Comparison of ENCODE assay signal across 8 cellular contexts in genomic region chr16:391885-392335, GRCh38. TPM values are rescaled to one million over a fixed set of nuclear protein-coding genes. Genes with fewer than 3 reads are reported as not detected.
A peak's percentile ranks its signal among the peaks of the same experiment; 100 is the strongest.
DNase-seq lines count a peak whose midpoint lies in the region; ATAC-seq and TF ChIP-seq lines count a peak whose summit lies in the region.

No MANE protein-coding gene starts in this region.

- H3K27ac ChIP-seq in OCI-LY1 (ENCODE audit: low read depth, low read length, poor library complexity, severe bottlenecking) = no peak overlapping the region
- no peak overlapping the region for H3K27ac ChIP-seq in esophagus squamous epithelium
- no peak overlapping the region for H3K27ac ChIP-seq in aorta (ENCODE audit: low read depth in 1 of 2, low read length in 2 of 2)

- H3K9me3 Mint-ChIP-seq in osteocyte (ENCODE audit: unreplicated experiment) = no peaks in the 10 kb centered on the region
- no peaks in the 10 kb centered on the region for H3K9me3 Mint-ChIP-seq in type B pancreatic cell

- no peaks in the 10 kb centered on the region for H3K79me2 ChIP-seq in OCI-LY1 (ENCODE audit: insufficient read depth, low read length)

- H3K4me1 Mint-ChIP-seq in osteocyte (ENCODE audit: unreplicated experiment) (peaks cover 9% of the 10 kb centered on the region), type B pancreatic cell (ENCODE audit: unreplicated experiment) (peaks cover 30% of the 10 kb centered on the region)

- H3K27me3 Mint-ChIP-seq in osteocyte (ENCODE audit: unreplicated experiment) (no peaks in the 10 kb centered on the region), type B pancreatic cell (no peaks in the 10 kb centered on the region)

- no peak overlapping the region for H3K9ac ChIP-seq in OCI-LY1 (ENCODE audit: low read length)

- intact Hi-C loops in esophagus squamous epithelium (cut with DNase I) (loop anchor here (10.0 kb wide), 1 partner anchor 103 kb away; no protein-coding TSS in a partner anchor), aorta (cut with DNase I) (loop anchor here in 1 of 2 donors (10.0 kb wide), 1 partner anchor 273 kb away; the partner anchor contains the start of gene RHOT2)

- no peak overlapping the region for H3K4me2 ChIP-seq in OCI-LY1 (ENCODE audit: low read length)

- H3K9me2 ChIP-seq in OCI-LY1 (ENCODE audit: low read depth, low read length) = no peaks in the 10 kb centered on the region

- DNase-seq in AG08396 (ENCODE audit: low spot score) (peak; percentile 88), GOT3 (lab: John Stamatoyannopoulos, UW) (peak; percentile 15), activated T-cell treated with anti-CD3 and anti-CD28 coated beads for 1 hour (ENCODE audit: low read depth) (peak; percentile 60), esophagus squamous epithelium (lab: John Stamatoyannopoulos, UW) (no peak), osteocyte (ENCODE audit: extremely low spot score, unreplicated experiment) (peak; percentile 88), type B pancreatic cell (ENCODE audit: extremely low spot score, unreplicated experiment) (peak; percentile 77), aorta (no peak)

- H3K36me3 Mint-ChIP-seq in osteocyte (ENCODE audit: unreplicated experiment) (no peaks in the 10 kb centered on the region), type B pancreatic cell (no peaks in the 10 kb centered on the region)

- 0 out of 2 replicates have a peak, but pooled peaks cover 9% of the 10 kb centered on the region for H3F3A ChIP-seq in OCI-LY1 (ENCODE audit: insufficient read depth, low read length)

- no peak for TF ChIP-seq POLR2A in esophagus squamous epithelium (IDR thresholded peaks at IDR 0.05)

- H2AFZ ChIP-seq in OCI-LY1 (ENCODE audit: low read length) = no peak overlapping the region

- no peak for ATAC-seq in aorta (ENCODE audit: low FRiP score)

- no peaks in the 10 kb centered on the region for H3K4me1 ChIP-seq in OCI-LY1 (ENCODE audit: insufficient read depth, low read length, severe bottlenecking)
- peaks cover 0 to 22% (median 0%) of the 10 kb centered on the region in 3 donors for H3K4me1 ChIP-seq in esophagus squamous epithelium
- H3K4me1 ChIP-seq in aorta (ENCODE audit: control insufficient read depth in 1 of 2, insufficient read depth in 2 of 2, low read length in 2 of 2) = no peaks in the 10 kb centered on the region

- TF ChIP-seq CTCF in OCI-LY1 (IDR thresholded peaks at IDR 0.05; ENCODE audit: low read length) (peak; percentile 96), esophagus squamous epithelium (IDR thresholded peaks at IDR 0.05) (peak in 5 of 6 experiments; percentile 43 to 78 (median 59)), osteocyte (IDR thresholded peaks at IDR 0.05) (peak; percentile 61), type B pancreatic cell (conservative IDR thresholded peaks at IDR 0.05) (peak; percentile 84)

- H3K36me3 ChIP-seq in OCI-LY1 (ENCODE audit: insufficient read depth, low read length) = no peaks in the 10 kb centered on the region
- H3K36me3 ChIP-seq in esophagus squamous epithelium = no peaks in the 10 kb centered on the region
- no peaks in the 10 kb centered on the region for H3K36me3 ChIP-seq in aorta (ENCODE audit: control insufficient read depth in 1 of 2, insufficient read depth in 2 of 2, low read length in 1 of 2)

- H3K27me3 ChIP-seq in OCI-LY1 (ENCODE audit: insufficient read depth, low read length) (no peaks in the 10 kb centered on the region), esophagus squamous epithelium (no peaks in the 10 kb centered on the region), aorta (ENCODE audit: control insufficient read depth in 1 of 2, insufficient read depth in 2 of 2, low read length in 1 of 2) (no peaks in the 10 kb centered on the region)

- H3K27ac Mint-ChIP-seq in osteocyte (ENCODE audit: unreplicated experiment) (peak overlapping the region; percentile 23), type B pancreatic cell (no peak overlapping the region)

- no peak overlapping the region for H3K4me3 ChIP-seq in OCI-LY1 (ENCODE audit: low read depth, low read length, poor library complexity, severe bottlenecking)
- H3K4me3 ChIP-seq in esophagus squamous epithelium = no peak overlapping the region
- no peak overlapping the region for H3K4me3 ChIP-seq in aorta (ENCODE audit: low read length in 2 of 2)

- H3K4me3 Mint-ChIP-seq in osteocyte (ENCODE audit: unreplicated experiment) = no peak overlapping the region
- H3K4me3 Mint-ChIP-seq in type B pancreatic cell = no peak overlapping the region

- no peaks in the 10 kb centered on the region for H3K9me3 ChIP-seq in OCI-LY1 (ENCODE audit: low read length)
- H3K9me3 ChIP-seq in esophagus squamous epithelium = no peaks in the 10 kb centered on the region
- no peaks in the 10 kb centered on the region for H3K9me3 ChIP-seq in aorta (ENCODE audit: control insufficient read depth, low read length)

- no peaks in the 10 kb centered on the region for H4K20me1 ChIP-seq in OCI-LY1 (ENCODE audit: insufficient read depth, low read length)

- 60 to 62% methylated on average over 2 to 7 of the region's 7 CpGs for WGBS in esophagus squamous epithelium, 2 donors
- 69 to 72% methylated on average over 7 of the region's 7 CpGs for WGBS in aorta, 2 donors

RNA-seq across cellular contexts. Expression of gene NME4, which starts 5.1 kb away (rescaled TPM):
- total RNA-seq in esophagus squamous epithelium = 10 to 100 TPM; 20.7 to 48.3 (median 25.3) TPM
- total RNA-seq in osteocyte = 148 and 157 TPM in 2 replicates
- 72.8 and 166 TPM in 2 replicates for total RNA-seq in type B pancreatic cell (ENCODE audit: low replicate concordance)
- 10 to 100 TPM; 65.6 to 81.9 TPM for total RNA-seq in aorta
- polyA plus RNA-seq in aorta = 100 to 1,000 TPM in 1 of 2 donors, 10 to 100 TPM in 1; 95.5 to 128 TPM

RNA-seq across cellular contexts. Expression of gene DECR2, which starts 9.8 kb away (rescaled TPM):
- 10 to 100 TPM; 13.6 to 19.6 (median 17.0) TPM for total RNA-seq in esophagus squamous epithelium
- 23.4 and 23.9 TPM in 2 replicates for total RNA-seq in osteocyte
- 21.5 and 22.1 TPM in 2 replicates for total RNA-seq in type B pancreatic cell (ENCODE audit: low replicate concordance)
- 10 to 100 TPM; 10.9 to 15.9 TPM for total RNA-seq in aorta
- 10 to 100 TPM; 16.2 to 21.8 TPM for polyA plus RNA-seq in aorta

RNA-seq across cellular contexts. Expression of gene PGAP6, which starts 10.1 kb away (rescaled TPM):
- total RNA-seq in esophagus squamous epithelium (10 to 100 TPM; 23.5 to 31.7 (median 27.6) TPM), osteocyte (59.3 and 61.6 TPM in 2 replicates), type B pancreatic cell (ENCODE audit: low replicate concordance) (56.0 and 71.1 TPM in 2 replicates), aorta (10 to 100 TPM; 38.9 to 39.0 TPM)
- polyA plus RNA-seq in aorta = 10 to 100 TPM; 27.4 to 41.4 TPM

RNA-seq across cellular contexts. Expression of gene MRPL28, which starts 21.6 kb away (rescaled TPM):
- 10 to 100 TPM; 57.9 to 68.2 (median 63.0) TPM for total RNA-seq in esophagus squamous epithelium
- 71.7 and 74.3 TPM in 2 replicates for total RNA-seq in osteocyte
- total RNA-seq in type B pancreatic cell (ENCODE audit: low replicate concordance) = 69.6 and 75.3 TPM in 2 replicates
- 10 to 100 TPM; 35.5 to 38.0 TPM for total RNA-seq in aorta
- polyA plus RNA-seq in aorta = 100 to 1,000 TPM in 1 of 2 donors, 10 to 100 TPM in 1; 42.6 to 107 TPM

RNA-seq across cellular contexts. Expression of gene RAB11FIP3, which starts 33.5 kb away (rescaled TPM):
- 10 to 100 TPM in 2 of 4 donors, 1 to 10 TPM in 2; 8.0 to 25.6 (median 10.1) TPM for total RNA-seq in esophagus squamous epithelium
- total RNA-seq in osteocyte = 60.2 and 65.2 TPM in 2 replicates
- 43.4 and 52.1 TPM in 2 replicates for total RNA-seq in type B pancreatic cell (ENCODE audit: low replicate concordance)
- total RNA-seq in aorta = 10 to 100 TPM; 60.5 to 63.3 TPM
- 10 to 100 TPM; 22.0 to 68.8 TPM for polyA plus RNA-seq in aorta

Comparison
In these comparisons a context has a peak if more than half of its experiments do, and no peak if none do; other contexts are left out.
1. DNase-seq: peak in AG08396 (single experiment), GOT3 (single experiment), activated T-cell treated with anti-CD3 and anti-CD28 coated beads for 1 hour (single experiment), osteocyte (single experiment) and type B pancreatic cell (single experiment); none in esophagus squamous epithelium (single experiment) and aorta (0 of 2).
2. Peak in every context shown above with its lines, with median percentiles within 50 percentile points of each other: CTCF ChIP-seq.